8 cellular contexts compared by ENCODE assay signal in genomic region chr12:116559330-116560080, GRCh38.
DNase-seq lines count a peak whose midpoint lies in the region; ATAC-seq lines count a peak whose summit lies in the region.

TSS of gene MAP1LC3B2 (plus strand) at chr12:116559381. CDS start at chr12:116575943, 16,562 bp downstream.

- peak within 1 kb of the TSS; percentile 82 for H3K27ac ChIP-seq in angular gyrus (ENCODE audit: low read depth, low read length)
- no peak within 1 kb of the TSS for H3K27ac ChIP-seq in iPS-20b (ENCODE audit: low read length)

- peak within 1 kb of the TSS; percentile 70 for H3K4me3 Mint-ChIP-seq in T-helper 1 cell treated with Interleukin-12 subunit alpha and Interleukin-12 subunit beta and Interleukin-4 antibody, amounts not matched to agents 30 μg/mL and 1 μg/mL, for 36 hours

- peak; percentile 87 for ATAC-seq in HG03439 (IDR thresholded peaks at IDR 0.05; ENCODE audit: unreplicated experiment)

- DNase-seq in ACHN, result peak; percentile 42
- DNase-seq in GM19240 (ENCODE audit: insufficient read length, low spot score), result peak; percentile 64
- peak; percentile 44 to 60 for DNase-seq in stimulated activated CD4-positive, alpha-beta T cell treated with anti-CD3 and anti-CD28 coated beads, Interleukin-12 subunit alpha, Interleukin-12 subunit beta, amount 100 ng/mL, for 24 hours (ENCODE audit: low read depth in 2 of 2)
- DNase-seq in NCI-H128 (lab: John Stamatoyannopoulos, UW; ENCODE audit: unreplicated experiment), result no peak

- in situ Hi-C loops in ACHN (cut with HindIII; ENCODE audit: low pct_ligation_motif_present, low pct_unique_long_range_greater_than_20kb, low sequenced_read_pairs), result no loop called here

- H3K4me3 ChIP-seq in iPS-20b (ENCODE audit: low read length), result 0 out of 2 replicates have a peak within 1 kb of the TSS, but pooled peaks have one; percentile 5

- H3K4me1 ChIP-seq in iPS-20b (ENCODE audit: insufficient read depth, low read length), result peaks cover 6% of the 10 kb centered on the region; the same call in 1 of the 2 replicates

- no peaks in the 10 kb centered on the region for H3K27me3 ChIP-seq in iPS-20b (ENCODE audit: insufficient read depth, low read length)

- no peaks in the 10 kb centered on the region for H3K36me3 ChIP-seq in iPS-20b (ENCODE audit: insufficient read depth, low read depth, low read length)

- peak within 1 kb of the TSS; percentile 99 for H3K27ac Mint-ChIP-seq in T-helper 1 cell treated with Interleukin-12 subunit alpha and Interleukin-12 subunit beta and Interleukin-4 antibody, amounts not matched to agents 30 μg/mL and 1 μg/mL, for 36 hours

- H3K9me3 Mint-ChIP-seq in T-helper 1 cell treated with Interleukin-12 subunit alpha and Interleukin-12 subunit beta and Interleukin-4 antibody, amounts not matched to agents 30 μg/mL and 1 μg/mL, for 36 hours, result peaks cover 25% of the 10 kb centered on the region

- peaks cover 13% of the 10 kb centered on the region for H3K27me3 Mint-ChIP-seq in T-helper 1 cell treated with Interleukin-12 subunit alpha and Interleukin-12 subunit beta and Interleukin-4 antibody, amounts not matched to agents 30 μg/mL and 1 μg/mL, for 36 hours (ENCODE audit: low read depth)

- peak within 1 kb of the TSS; percentile 8; the same call in 1 of the 2 replicates for H3K9ac ChIP-seq in iPS-20b (ENCODE audit: low read depth, low read length)

- H3K9me3 ChIP-seq in iPS-20b (ENCODE audit: insufficient read depth, low read depth, low read length), result peaks cover 7% of the 10 kb centered on the region; the same call in 1 of the 2 replicates

- H3K36me3 Mint-ChIP-seq in T-helper 1 cell treated with Interleukin-12 subunit alpha and Interleukin-12 subunit beta and Interleukin-4 antibody, amounts not matched to agents 30 μg/mL and 1 μg/mL, for 36 hours (ENCODE audit: low read depth), result peaks cover 19% of the 10 kb centered on the region

- peaks cover 46% of the 10 kb centered on the region for H3K4me1 Mint-ChIP-seq in T-helper 1 cell treated with Interleukin-12 subunit alpha and Interleukin-12 subunit beta and Interleukin-4 antibody, amounts not matched to agents 30 μg/mL and 1 μg/mL, for 36 hours (ENCODE audit: low read depth)
